ENCODE assay signal across 24 cellular contexts in genomic region chr12:131253376-131254026, GRCh38.
"Had no signal": no experiment of that assay in that cellular context is flagged by ENCODE, and none has a peak within 500 bp of the region (broad histone marks: within the 10 kb centered on the region; RNA-seq: fewer than 3 reads in every experiment).

No MANE protein-coding gene starts in this region.

- H3K27ac ChIP-seq: coronary artery, dorsolateral prefrontal cortex, esophagus muscularis mucosa, foreskin keratinocyte, gastroesophageal sphincter, heart right ventricle, left lung had no signal

- FAIRE-seq: colon, endothelial cell of umbilical vein, frontal cortex, islet of Langerhans, keratinocyte had no signal

- H3K36me3 Mint-ChIP-seq: memory B cell; naive thymus-derived CD4-positive, alpha-beta T cell had no signal

- H3K9me3 Mint-ChIP-seq: memory B cell; naive thymus-derived CD4-positive, alpha-beta T cell had no signal

- H3K4me1 ChIP-seq: foreskin keratinocyte, heart right ventricle, left lung had no signal

- H3K4me3 Mint-ChIP-seq: memory B cell; naive thymus-derived CD4-positive, alpha-beta T cell had no signal

- H3K4me1 Mint-ChIP-seq: memory B cell had no signal

- H3K27me3 ChIP-seq: foreskin keratinocyte, left lung had no signal

- H3K27ac Mint-ChIP-seq: memory B cell; naive thymus-derived CD4-positive, alpha-beta T cell had no signal

- H3K4me3 ChIP-seq: coronary artery, dorsolateral prefrontal cortex, esophagus muscularis mucosa, gastroesophageal sphincter, heart right ventricle, left lung, lung had no signal

- ATAC-seq: foreskin keratinocyte, gastroesophageal sphincter, left cardiac atrium, left lung, left ventricle myocardium superior had no signal

- H3K36me3 ChIP-seq: esophagus muscularis mucosa, gastroesophageal sphincter, heart right ventricle, left lung had no signal

- DNase-seq: dermis blood vessel endothelial cell; effector CD4-positive, alpha-beta T cell; effector memory CD4-positive, alpha-beta T cell; foreskin keratinocyte; heart right ventricle; hippocampal formation; left cardiac atrium; left lung; left ventricle myocardium superior; mammary epithelial cell; mesendoderm; midbrain; naive thymus-derived CD4-positive, alpha-beta T cell had no signal

- H3K9me3 ChIP-seq: gastroesophageal sphincter had no signal
